In the genomic region with DNA sequence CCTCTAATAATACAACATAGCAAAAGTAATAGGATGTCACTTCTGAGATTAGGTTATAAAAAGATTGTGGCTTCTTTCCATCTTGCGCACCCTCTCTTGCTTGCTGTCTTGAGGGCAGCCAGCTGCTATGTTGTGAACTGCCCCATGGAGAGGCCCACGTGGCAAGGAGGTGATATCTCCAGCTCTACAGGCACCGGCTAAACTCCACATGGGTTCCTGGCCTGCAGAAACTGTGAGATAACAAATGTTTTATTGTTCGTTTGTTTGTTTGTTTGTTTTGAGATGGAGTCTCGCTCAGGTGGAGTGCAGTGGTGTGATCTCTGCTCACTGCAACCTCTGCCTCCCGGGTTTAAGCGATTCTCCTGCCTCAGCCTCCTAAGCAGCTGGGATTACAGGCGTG, we compare ENCODE assay signal across 26 cellular contexts. TPM values are rescaled to one million over a fixed set of nuclear protein-coding genes. Genes with fewer than 3 reads are reported as not detected.
"Had no signal": no experiment of that assay in that cellular context is flagged by ENCODE, and none has a peak within 500 bp of the region (broad histone marks: within the 10 kb centered on the region; RNA-seq: fewer than 3 reads in every experiment).

No MANE protein-coding gene starts in this region.

- H3K27ac ChIP-seq: neural progenitor cell, ovary, parathyroid adenoma, psoas muscle, skin epidermis, stomach, thoracic aorta, thyroid gland, tibial nerve, upper lobe of left lung, vagina had no signal

- H3K9ac ChIP-seq: neural progenitor cell, parathyroid adenoma had no signal

- H2AFZ ChIP-seq: neural progenitor cell, parathyroid adenoma had no signal

- H3K36me3 ChIP-seq: neural progenitor cell, ovary, stomach, thoracic aorta, thyroid gland, tibial nerve, upper lobe of left lung, vagina had no signal

- H3K27me3 ChIP-seq: neural progenitor cell, ovary, thyroid gland, vagina had no signal

- H3K9me3 ChIP-seq: ovary, psoas muscle, stomach, thoracic aorta, thyroid gland, tibial nerve, upper lobe of left lung, vagina had no signal

- H3K4me2 ChIP-seq: neural progenitor cell, smooth muscle cell had no signal

- FAIRE-seq: urothelium cell line had no signal

- H3K4me1 ChIP-seq: parathyroid adenoma, psoas muscle, stomach, thyroid gland, tibial nerve, upper lobe of left lung, vagina had no signal

- H3K79me2 ChIP-seq: parathyroid adenoma had no signal

- H3K4me3 ChIP-seq: neural progenitor cell, ovary, psoas muscle, skin epidermis, smooth muscle cell, stomach, thoracic aorta, thyroid gland, tibial nerve, upper lobe of left lung, vagina had no signal

- DNase-seq: natural killer cell; occipital lobe; ovary; psoas muscle; right cardiac atrium; stimulated activated CD4-positive, alpha-beta T cell treated with anti-CD3 and anti-CD28 coated beads, Interleukin-15, amount 100 ng/mL, for 24 hours; stimulated activated CD4-positive, alpha-beta T cell treated with anti-CD3 and anti-CD28 coated beads, Interleukin-2, amount 100 ng/mL, for 24 hours; stimulated activated CD4-positive, alpha-beta T cell treated with anti-CD3 and anti-CD28 coated beads, Interleukin-2, amount 100 ng/mL, for 48 hours; stimulated activated CD4-positive, alpha-beta T cell treated with anti-CD3 and anti-CD28 coated beads, Interleukin-4, amount 100 ng/mL, for 24 hours; stimulated activated naive B cell treated with anti-CD40 and anti-IgM and Interleukin-4, amounts not matched to agents 10 μg/mL and 1 μg/mL and 100 μg/mL, for 72 hours; stimulated activated naive CD4-positive, alpha-beta T cell treated with Interleukin-2 at 50 U/mL for 16 hours; stomach; thyroid gland; trophoblast cell; upper lobe of left lung had no signal

- ATAC-seq: natural killer cell; psoas muscle; right cardiac atrium; sciatic nerve; stimulated activated effector memory CD8-positive, alpha-beta T cell treated with anti-CD3 and anti-CD28 coated beads, Interleukin-12 subunit alpha, Interleukin-12 subunit beta, amount 100 ng/mL, for 72 hours; stimulated activated naive B cell treated with anti-CD40 and anti-IgM and Interleukin-4, amounts not matched to agents 10 μg/mL and 1 μg/mL and 100 μg/mL, for 72 hours had no signal

RNA-seq across cellular contexts. Expression of a gene that starts 38.0 kb away (rescaled TPM):
- polyA plus RNA-seq: neural cell had no signal
